1 cellular context compared by ENCODE assay signal in the genomic region with DNA sequence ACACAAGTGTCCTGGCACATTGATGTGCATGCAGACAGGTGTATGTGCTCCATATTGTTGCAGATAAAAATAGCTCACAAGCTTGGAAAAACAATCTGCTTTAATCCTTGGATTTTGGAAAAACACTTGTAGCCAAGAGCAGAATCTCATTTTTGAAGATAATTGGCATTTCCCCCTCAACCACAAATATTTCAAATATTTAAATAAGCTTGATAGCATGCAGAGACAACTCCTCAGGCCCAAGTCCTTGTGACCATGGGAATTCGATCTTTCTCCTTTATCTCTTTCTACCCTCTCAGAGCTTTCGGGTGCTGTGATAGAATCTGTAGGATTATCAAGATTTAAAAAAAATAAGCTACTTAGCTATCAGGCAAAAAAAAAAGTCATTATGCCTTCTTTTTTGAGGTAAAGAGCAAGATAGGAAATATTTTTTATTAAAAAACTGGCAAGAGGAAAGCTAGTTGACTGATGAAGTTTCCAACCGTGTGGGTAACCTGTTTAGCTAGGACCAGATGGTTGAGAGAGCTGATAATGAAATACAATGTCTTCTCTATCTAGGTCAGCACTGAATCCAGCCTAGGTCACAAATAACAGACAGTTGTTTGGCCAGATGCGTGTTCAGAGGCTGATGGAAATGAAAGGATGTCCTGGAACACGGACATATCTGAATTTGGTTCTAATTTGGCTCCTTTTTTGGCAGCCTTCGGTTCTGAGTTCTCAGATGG.
TF ChIP-seq lines count a peak whose summit lies in the region.

No MANE protein-coding gene starts in this region.

TF ChIP-seq in SK-N-SH, 30 proteins besides CTCF, POLR2A, EP300 and RAD21 (continued from another document):
- TF ChIP-seq SMC3 (IDR thresholded peaks at IDR 0.05; ENCODE audit: low read depth, low read length) (no peak), POLR2AphosphoS5 (IDR thresholded peaks at IDR 0.05; ENCODE audit: low read depth, low read length) (no peak), TAF1 (IDR thresholded peaks at IDR 0.05; ENCODE audit: borderline replicate concordance, low read depth, low read length) (no peak), FOXJ3 (CRISPR knock-in tag; IDR thresholded peaks at IDR 0.05) (no peak), NFIC (IDR thresholded peaks at IDR 0.05; ENCODE audit: borderline replicate concordance) (no peak)
